8 cellular contexts compared by ENCODE assay signal in the genomic region with DNA sequence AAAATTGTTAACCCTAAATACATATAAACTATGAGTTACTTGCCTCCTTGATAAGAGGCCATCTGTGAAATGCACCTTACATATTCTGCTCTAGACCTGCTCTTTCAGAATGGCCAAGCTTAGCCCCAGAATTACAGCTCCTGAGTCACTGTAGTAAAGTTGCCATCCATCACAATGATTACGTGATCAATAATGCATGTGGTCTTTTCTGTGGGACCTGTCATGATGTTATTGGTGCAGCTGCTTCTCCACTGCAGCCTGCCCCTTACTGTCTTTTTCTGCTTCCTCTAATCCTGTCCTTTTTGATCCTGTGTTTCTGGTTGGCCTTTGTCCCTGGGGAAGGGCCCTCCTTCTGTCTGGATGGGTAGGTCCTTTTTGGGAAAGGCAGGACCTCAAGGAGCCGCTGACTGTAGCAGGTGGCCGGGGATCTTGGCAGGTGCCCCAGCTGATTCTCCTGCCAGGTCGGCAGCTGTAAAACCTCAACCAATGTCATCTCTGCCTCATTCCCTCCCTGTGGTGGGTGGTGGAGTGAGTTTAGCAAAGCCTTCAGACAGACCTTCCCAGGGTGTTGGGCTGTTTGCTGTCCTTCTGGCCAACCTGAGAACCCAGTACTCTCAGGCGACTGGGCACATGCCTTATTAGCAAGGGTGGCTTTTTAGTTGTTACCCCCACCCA.
DNase-seq lines count a peak whose midpoint lies in the region; ATAC-seq and TF ChIP-seq lines count a peak whose summit lies in the region.

No MANE protein-coding gene starts in this region.

- peak overlapping the region; percentile 72; the same call in 1 of the 2 replicates for H3K9ac ChIP-seq in BLaER1

- CTCF ChIA-PET in WTC11 (lab: Charles Lee), result no interaction called here

- intact Hi-C loops in lower lobe of right lung (cut with DNase I), result no loop called here

- peaks cover 61% of the 10 kb centered on the region for H3K4me1 Mint-ChIP-seq in activated T-helper 17 cell treated with anti-CD3 and anti-CD28 coated beads, Interleukin-2, amount 50 U/mL, for 72 hours
- H3K4me1 Mint-ChIP-seq in chondrocyte (ENCODE audit: low read depth) (peaks cover 67% of the 10 kb centered on the region), WTC11 (peaks cover 39% of the 10 kb centered on the region)

- H3K4me1 ChIP-seq in BLaER1 (peaks cover 100% of the 10 kb centered on the region), lower lobe of right lung (peaks cover 77% of the 10 kb centered on the region)

- peak overlapping the region; percentile 98 for H3K4me2 ChIP-seq in BLaER1

- POLR2A ChIA-PET in WTC11 (lab: Charles Lee), result interaction anchor here (0.6 kb wide), 2 partner anchors 10 to 38 kb away, joined by 3 to 4 read pairs; no protein-coding TSS in a partner anchor

- TF ChIP-seq CTCF in lower lobe of right lung (IDR thresholded peaks at IDR 0.05) (no peak), chondrocyte (IDR thresholded peaks at IDR 0.05) (no peak), WTC11 (IDR thresholded peaks at IDR 0.05) (no peak)

- peak overlapping the region; percentile 93 for H3K4me3 Mint-ChIP-seq in activated T-helper 17 cell treated with anti-CD3 and anti-CD28 coated beads, Interleukin-2, amount 50 U/mL, for 72 hours
- no peak overlapping the region for H3K4me3 Mint-ChIP-seq in chondrocyte (ENCODE audit: unreplicated experiment)
- H3K4me3 Mint-ChIP-seq in WTC11, result no peak overlapping the region

- ATAC-seq in HG03060 (IDR thresholded peaks at IDR 0.05; ENCODE audit: low read depth, unreplicated experiment), result peak; percentile 50
- peak; percentile 73 for ATAC-seq in activated T-helper 17 cell treated with anti-CD3 and anti-CD28 coated beads, Interleukin-2, amount 50 U/mL, for 72 hours (replicated peaks)
- peak; percentile 14 to 34 for ATAC-seq in lower lobe of right lung
- no peak for ATAC-seq in GM18520 (IDR thresholded peaks at IDR 0.05; ENCODE audit: unreplicated experiment)
- no peak for ATAC-seq in WTC11

- H3K27me3 Mint-ChIP-seq in activated T-helper 17 cell treated with anti-CD3 and anti-CD28 coated beads, Interleukin-2, amount 50 U/mL, for 72 hours, result no peaks in the 10 kb centered on the region
- no peaks in the 10 kb centered on the region for H3K27me3 Mint-ChIP-seq in chondrocyte (ENCODE audit: low read depth)
- H3K27me3 Mint-ChIP-seq in WTC11 (ENCODE audit: low read depth), result no peaks in the 10 kb centered on the region

- H3K9me3 Mint-ChIP-seq in activated T-helper 17 cell treated with anti-CD3 and anti-CD28 coated beads, Interleukin-2, amount 50 U/mL, for 72 hours, result no peaks in the 10 kb centered on the region
- H3K9me3 Mint-ChIP-seq in chondrocyte (ENCODE audit: low read depth) (no peaks in the 10 kb centered on the region), WTC11 (no peaks in the 10 kb centered on the region)

- no peaks in the 10 kb centered on the region for H3K27me3 ChIP-seq in BLaER1
- no peaks in the 10 kb centered on the region for H3K27me3 ChIP-seq in lower lobe of right lung (ENCODE audit: low read depth)

- peak overlapping the region; percentile 98 for H3K27ac Mint-ChIP-seq in activated T-helper 17 cell treated with anti-CD3 and anti-CD28 coated beads, Interleukin-2, amount 50 U/mL, for 72 hours
- H3K27ac Mint-ChIP-seq in chondrocyte (ENCODE audit: unreplicated experiment), result no peak overlapping the region
- no peak overlapping the region for H3K27ac Mint-ChIP-seq in WTC11

- peaks cover 16% of the 10 kb centered on the region for H3K36me3 Mint-ChIP-seq in activated T-helper 17 cell treated with anti-CD3 and anti-CD28 coated beads, Interleukin-2, amount 50 U/mL, for 72 hours (ENCODE audit: low read depth)
- peaks cover 8% of the 10 kb centered on the region for H3K36me3 Mint-ChIP-seq in chondrocyte (ENCODE audit: low read depth)
- H3K36me3 Mint-ChIP-seq in WTC11, result peaks cover 25% of the 10 kb centered on the region

- H3K27ac ChIP-seq in BLaER1 (peak overlapping the region; percentile 78), lower lobe of right lung (peak overlapping the region; percentile 50)

- H3K36me3 ChIP-seq in BLaER1, result peaks cover 74% of the 10 kb centered on the region
- H3K36me3 ChIP-seq in lower lobe of right lung, result peaks cover 19% of the 10 kb centered on the region

- H4K20me1 ChIP-seq in BLaER1, result peaks cover 72% of the 10 kb centered on the region

- DNase-seq in lower lobe of right lung (no peak), chondrocyte (ENCODE audit: low spot score) (no peak), WTC11 (ENCODE audit: low spot score) (no peak), NCI-H226 (no peak)

- H3K4me3 ChIP-seq in BLaER1 (peak overlapping the region; percentile 47; the same call in 1 of the 2 replicates), lower lobe of right lung (no peak overlapping the region)

- no peaks in the 10 kb centered on the region; the same call in 1 of the 2 replicates for H3K9me3 ChIP-seq in BLaER1
- H3K9me3 ChIP-seq in lower lobe of right lung, result no peaks in the 10 kb centered on the region

TF ChIP-seq in WTC11, 78 proteins besides CTCF, POLR2A, EP300 and RAD21 (continues in another document):
- TF ChIP-seq NFE2L1 (CRISPR knock-in tag; IDR thresholded peaks at IDR 0.05), result no peak
- TF ChIP-seq MYBL2 (CRISPR knock-in tag; IDR thresholded peaks at IDR 0.05), result no peak
- TF ChIP-seq, protein P1, sequence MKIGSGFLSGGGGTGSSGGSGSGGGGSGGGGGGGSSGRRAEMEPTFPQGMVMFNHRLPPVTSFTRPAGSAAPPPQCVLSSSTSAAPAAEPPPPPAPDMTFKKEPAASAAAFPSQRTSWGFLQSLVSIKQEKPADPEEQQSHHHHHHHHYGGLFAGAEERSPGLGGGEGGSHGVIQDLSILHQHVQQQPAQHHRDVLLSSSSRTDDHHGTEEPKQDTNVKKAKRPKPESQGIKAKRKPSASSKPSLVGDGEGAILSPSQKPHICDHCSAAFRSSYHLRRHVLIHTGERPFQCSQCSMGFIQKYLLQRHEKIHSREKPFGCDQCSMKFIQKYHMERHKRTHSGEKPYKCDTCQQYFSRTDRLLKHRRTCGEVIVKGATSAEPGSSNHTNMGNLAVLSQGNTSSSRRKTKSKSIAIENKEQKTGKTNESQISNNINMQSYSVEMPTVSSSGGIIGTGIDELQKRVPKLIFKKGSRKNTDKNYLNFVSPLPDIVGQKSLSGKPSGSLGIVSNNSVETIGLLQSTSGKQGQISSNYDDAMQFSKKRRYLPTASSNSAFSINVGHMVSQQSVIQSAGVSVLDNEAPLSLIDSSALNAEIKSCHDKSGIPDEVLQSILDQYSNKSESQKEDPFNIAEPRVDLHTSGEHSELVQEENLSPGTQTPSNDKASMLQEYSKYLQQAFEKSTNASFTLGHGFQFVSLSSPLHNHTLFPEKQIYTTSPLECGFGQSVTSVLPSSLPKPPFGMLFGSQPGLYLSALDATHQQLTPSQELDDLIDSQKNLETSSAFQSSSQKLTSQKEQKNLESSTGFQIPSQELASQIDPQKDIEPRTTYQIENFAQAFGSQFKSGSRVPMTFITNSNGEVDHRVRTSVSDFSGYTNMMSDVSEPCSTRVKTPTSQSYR (CRISPR knock-in tag; IDR thresholded peaks at IDR 0.05), result no peak
- no peak for TF ChIP-seq FOXP1 (CRISPR knock-in tag; IDR thresholded peaks at IDR 0.05; ENCODE audit: borderline replicate concordance)
- TF ChIP-seq, protein P2, sequence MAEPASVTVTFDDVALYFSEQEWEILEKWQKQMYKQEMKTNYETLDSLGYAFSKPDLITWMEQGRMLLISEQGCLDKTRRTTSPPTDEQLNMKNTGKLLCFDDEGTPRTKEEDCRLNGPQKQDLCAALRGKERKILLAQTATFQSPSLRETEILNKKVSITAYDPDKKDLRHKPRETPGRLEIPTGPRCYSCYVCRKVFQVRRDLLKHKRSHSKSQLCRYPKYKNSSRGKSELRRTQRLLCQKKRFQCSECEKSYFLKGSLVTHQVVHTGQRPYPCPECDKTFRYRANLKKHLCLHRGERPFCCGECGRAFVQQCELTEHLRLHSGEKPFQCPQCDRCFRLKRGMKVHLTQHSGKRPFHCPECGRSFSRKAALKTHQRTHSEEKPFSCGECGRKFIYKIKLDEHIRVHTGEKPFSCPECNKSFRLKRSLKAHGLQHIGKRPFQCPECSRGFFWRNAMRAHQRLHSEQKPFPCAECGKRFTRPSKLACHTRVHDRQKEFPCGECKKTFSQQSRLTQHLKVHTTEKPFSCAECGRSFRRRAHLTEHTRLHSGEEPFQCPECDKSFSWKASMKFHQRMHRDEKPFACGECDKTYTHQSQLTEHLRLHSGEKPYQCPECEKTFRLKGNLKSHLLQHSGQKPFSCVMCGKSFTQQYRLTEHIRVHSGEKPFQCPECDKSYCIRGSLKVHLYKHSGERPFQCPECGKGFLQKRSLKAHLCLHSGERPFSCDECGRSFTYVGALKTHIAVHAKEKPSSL (CRISPR knock-in tag; conservative IDR thresholded peaks at IDR 0.05), result no peak
- TF ChIP-seq EMX1 (CRISPR knock-in tag; IDR thresholded peaks at IDR 0.05), result no peak
- no peak for TF ChIP-seq TEAD4 (CRISPR knock-in tag; IDR thresholded peaks at IDR 0.05)
- TF ChIP-seq, protein P3, sequence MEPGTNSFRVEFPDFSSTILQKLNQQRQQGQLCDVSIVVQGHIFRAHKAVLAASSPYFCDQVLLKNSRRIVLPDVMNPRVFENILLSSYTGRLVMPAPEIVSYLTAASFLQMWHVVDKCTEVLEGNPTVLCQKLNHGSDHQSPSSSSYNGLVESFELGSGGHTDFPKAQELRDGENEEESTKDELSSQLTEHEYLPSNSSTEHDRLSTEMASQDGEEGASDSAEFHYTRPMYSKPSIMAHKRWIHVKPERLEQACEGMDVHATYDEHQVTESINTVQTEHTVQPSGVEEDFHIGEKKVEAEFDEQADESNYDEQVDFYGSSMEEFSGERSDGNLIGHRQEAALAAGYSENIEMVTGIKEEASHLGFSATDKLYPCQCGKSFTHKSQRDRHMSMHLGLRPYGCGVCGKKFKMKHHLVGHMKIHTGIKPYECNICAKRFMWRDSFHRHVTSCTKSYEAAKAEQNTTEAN (CRISPR knock-in tag; IDR thresholded peaks at IDR 0.05), result no peak
- TF ChIP-seq, protein P4, sequence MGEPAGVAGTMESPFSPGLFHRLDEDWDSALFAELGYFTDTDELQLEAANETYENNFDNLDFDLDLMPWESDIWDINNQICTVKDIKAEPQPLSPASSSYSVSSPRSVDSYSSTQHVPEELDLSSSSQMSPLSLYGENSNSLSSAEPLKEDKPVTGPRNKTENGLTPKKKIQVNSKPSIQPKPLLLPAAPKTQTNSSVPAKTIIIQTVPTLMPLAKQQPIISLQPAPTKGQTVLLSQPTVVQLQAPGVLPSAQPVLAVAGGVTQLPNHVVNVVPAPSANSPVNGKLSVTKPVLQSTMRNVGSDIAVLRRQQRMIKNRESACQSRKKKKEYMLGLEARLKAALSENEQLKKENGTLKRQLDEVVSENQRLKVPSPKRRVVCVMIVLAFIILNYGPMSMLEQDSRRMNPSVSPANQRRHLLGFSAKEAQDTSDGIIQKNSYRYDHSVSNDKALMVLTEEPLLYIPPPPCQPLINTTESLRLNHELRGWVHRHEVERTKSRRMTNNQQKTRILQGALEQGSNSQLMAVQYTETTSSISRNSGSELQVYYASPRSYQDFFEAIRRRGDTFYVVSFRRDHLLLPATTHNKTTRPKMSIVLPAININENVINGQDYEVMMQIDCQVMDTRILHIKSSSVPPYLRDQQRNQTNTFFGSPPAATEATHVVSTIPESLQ (CRISPR knock-in tag; IDR thresholded peaks at IDR 0.05), result no peak
- no peak for TF ChIP-seq NR1H2 (CRISPR knock-in tag; IDR thresholded peaks at IDR 0.05)

Comparison
In these comparisons a context has a peak if more than half of its experiments do, and no peak if none do; other contexts are left out.
1. ATAC-seq: peak in HG03060 (single experiment), activated T-helper 17 cell treated with anti-CD3 and anti-CD28 coated beads, Interleukin-2, amount 50 U/mL, for 72 hours (single experiment) and lower lobe of right lung (2 of 2); none in GM18520 (single experiment) and WTC11 (single experiment).